26 cellular contexts compared by ENCODE assay signal in the genomic region with DNA sequence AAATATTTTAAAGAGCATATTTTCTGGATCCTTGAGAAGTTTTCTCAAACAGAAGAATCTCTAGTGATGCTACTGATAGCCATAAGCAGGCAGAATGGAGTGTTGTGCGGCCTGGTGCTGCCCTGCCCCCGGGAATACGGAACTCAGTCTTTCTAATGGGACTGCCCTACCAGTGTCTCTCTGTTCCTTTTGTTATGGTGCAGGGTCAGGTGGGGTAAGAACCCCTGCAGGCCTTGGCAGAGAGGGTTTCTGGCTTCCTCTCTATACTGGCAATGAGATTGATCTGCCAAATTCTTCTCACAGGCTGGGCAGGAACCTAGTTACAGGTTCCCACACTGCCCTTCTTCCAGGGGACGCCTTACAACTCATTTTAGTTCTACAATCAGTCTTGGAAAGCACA. TPM values are rescaled to one million over a fixed set of nuclear protein-coding genes. Genes with fewer than 3 reads are reported as not detected.
"Had no signal": no experiment of that assay in that cellular context is flagged by ENCODE, and none has a peak within 500 bp of the region (broad histone marks: within the 10 kb centered on the region; RNA-seq: fewer than 3 reads in every experiment).

No MANE protein-coding gene starts in this region.

- H3K27ac Mint-ChIP-seq: activated CD4-positive, alpha-beta T cell treated with anti-CD3 and anti-CD28 coated beads for 36 hours; activated CD8-positive, alpha-beta T cell treated with anti-CD3 and anti-CD28 coated beads, Interleukin-2, amount 10 ng/mL, durations not matched to agents 7 days and 5 days; activated naive CD4-positive, alpha-beta T cell treated with anti-CD3 and anti-CD28 coated beads, Interleukin-2, amount 50 U/mL, for 24 hours had no signal

- H3K4me1 ChIP-seq: SJCRH30 had no signal

- H3K9ac ChIP-seq: SK-N-SH had no signal

- ATAC-seq: activated CD4-positive, alpha-beta T cell treated with anti-CD3 and anti-CD28 coated beads for 36 hours; activated CD8-positive, alpha-beta T cell treated with anti-CD3 and anti-CD28 coated beads, Interleukin-2, amount 10 ng/mL, durations not matched to agents 7 days and 5 days; Panc1; Right ventricle myocardium inferior had no signal

- H3K27ac ChIP-seq: SJCRH30, VCaP had no signal

- DNase-seq: activated CD4-positive, alpha-beta T cell treated with anti-CD3 and anti-CD28 coated beads for 36 hours; activated CD4-positive, alpha-beta T cell treated with anti-CD3 and anti-CD28 coated beads, Interleukin-2, amount 50 U/mL, for 4 hours; activated CD8-positive, alpha-beta memory T cell treated with anti-CD3 and anti-CD28 coated beads, Interleukin-2, amount 50 U/mL, for 48 hours; activated CD8-positive, alpha-beta T cell treated with anti-CD3 and anti-CD28 coated beads, Interleukin-2, amount 10 ng/mL, durations not matched to agents 7 days and 5 days; activated T-cell treated with anti-CD3 and anti-CD28 coated beads, Interleukin-2, amount 50 U/mL, for 1 hour; aorta; central memory CD4-positive, alpha-beta T cell; MG63; MV-4-11; NCI-H1092 treated with DMSO at 0.1 percent for 48 hours; NCI-H1436; NCI-H1694 treated with DMSO at 0.1 percent for 48 hours; NCI-H2029 treated with DMSO at 0.1 percent for 48 hours; NCI-H510A treated with DMSO at 0.1 percent for 48 hours; NCI-H69; NK-92 treated with Interleukin-12 subunit alpha and Interleukin-12 subunit beta, amount 100 ng/mL, for 24 hours; OCI-M1; RPMI8226; SJCRH30; SK-N-SH; T-helper 1 cell had no signal

- FAIRE-seq: bronchial epithelial cell had no signal

- H3K36me3 Mint-ChIP-seq: activated naive CD4-positive, alpha-beta T cell treated with anti-CD3 and anti-CD28 coated beads, Interleukin-2, amount 50 U/mL, for 24 hours had no signal

- H3K9me3 Mint-ChIP-seq: activated naive CD4-positive, alpha-beta T cell treated with anti-CD3 and anti-CD28 coated beads, Interleukin-2, amount 50 U/mL, for 24 hours had no signal

- H3K4me3 Mint-ChIP-seq: activated CD4-positive, alpha-beta T cell treated with anti-CD3 and anti-CD28 coated beads for 36 hours; activated CD8-positive, alpha-beta T cell treated with anti-CD3 and anti-CD28 coated beads, Interleukin-2, amount 10 ng/mL, durations not matched to agents 7 days and 5 days; activated naive CD4-positive, alpha-beta T cell treated with anti-CD3 and anti-CD28 coated beads, Interleukin-2, amount 50 U/mL, for 24 hours had no signal

- H3K4me3 ChIP-seq: MG63, SJCRH30 had no signal

- H3K4me2 ChIP-seq: SK-N-SH had no signal

- H3K9me3 ChIP-seq: MG63, SJCRH30, SK-N-SH had no signal

- H3K4me1 Mint-ChIP-seq: activated naive CD4-positive, alpha-beta T cell treated with anti-CD3 and anti-CD28 coated beads, Interleukin-2, amount 50 U/mL, for 24 hours had no signal

- H3K36me3 ChIP-seq: MG63, SJCRH30 had no signal

RNA-seq across cellular contexts. Expression of a gene that starts 2.6 kb away (rescaled TPM):
- total RNA-seq: aorta, bronchial epithelial cell, Right ventricle myocardium inferior, SJCRH30 had no signal
- polyA plus RNA-seq: aorta, SK-N-SH had no signal
